In genomic region chr10:28492556-28492955, GRCh38 we compare ENCODE assay signal across 18 cellular contexts. TPM values are rescaled to one million over a fixed set of nuclear protein-coding genes. Genes with fewer than 3 reads are reported as not detected.
DNase-seq lines count a peak whose midpoint lies in the region; ATAC-seq and TF ChIP-seq lines count a peak whose summit lies in the region.
"Had no signal": no experiment of that assay in that cellular context is flagged by ENCODE, and none has a peak within 500 bp of the region (broad histone marks: within the 10 kb centered on the region; RNA-seq: fewer than 3 reads in every experiment).

No MANE protein-coding gene starts in this region.

- peak overlapping the region; percentile 13; the same call in 1 of the 2 replicates for H3K4me3 ChIP-seq in BLaER1
- peak overlapping the region; percentile 57 to 62 for H3K4me3 ChIP-seq in neutrophil (ENCODE audit: low read depth in 1 of 2, low read length in 1 of 2)
- no peak overlapping the region for H3K4me3 ChIP-seq in dorsolateral prefrontal cortex
- H3K4me3 ChIP-seq: cardiac muscle cell, coronary artery had no signal

- peak overlapping the region; percentile 68; the same call in 1 of the 2 replicates for H3K9ac ChIP-seq in BLaER1

- no peaks in the 10 kb centered on the region for H3K4me1 Mint-ChIP-seq in WTC11

- H3K4me2 ChIP-seq in BLaER1, result peak overlapping the region; percentile 83

- peaks cover 10% of the 10 kb centered on the region for H3K9me3 Mint-ChIP-seq in WTC11
- H3K9me3 Mint-ChIP-seq: activated T-helper 1 cell treated with anti-CD3 and anti-CD28 coated beads, Interleukin-12 subunit alpha, Interleukin-12 subunit beta, Interleukin-2, Interleukin-4 antibody, amounts not matched to agents 30 ng/mL and 10 ng/mL and 1 ng/mL, durations not matched to agents 14 hours and 24 hours and 36 hours had no signal

- H3K36me3 ChIP-seq in BLaER1 (no peaks in the 10 kb centered on the region), neutrophil (no peaks in the 10 kb centered on the region)
- H3K36me3 ChIP-seq: cardiac muscle cell had no signal

- H4K20me1 ChIP-seq in BLaER1, result no peaks in the 10 kb centered on the region

- peak; percentile 58 to 61 for DNase-seq in Kasumi-1 (lab: John Stamatoyannopoulos, UW)
- no peak for DNase-seq in WTC11 (ENCODE audit: low spot score)
- no peak for DNase-seq in dorsolateral prefrontal cortex
- DNase-seq: activated CD4-positive, alpha-beta T cell treated with anti-CD3 and anti-CD28 coated beads, Interleukin-2, amount 50 U/mL, for 4 hours; activated CD4-positive, CD25-positive, alpha-beta regulatory T cell; anterior cingulate cortex; HCEC 1CT; nucleus accumbens; small intestine; T-helper 9 cell had no signal

- no peak overlapping the region for H3K4me3 Mint-ChIP-seq in WTC11
- H3K4me3 Mint-ChIP-seq: activated T-helper 1 cell treated with anti-CD3 and anti-CD28 coated beads, Interleukin-12 subunit alpha, Interleukin-12 subunit beta, Interleukin-2, Interleukin-4 antibody, amounts not matched to agents 30 ng/mL and 10 ng/mL and 1 ng/mL, durations not matched to agents 14 hours and 24 hours and 36 hours had no signal

- TF ChIP-seq CTCF in WTC11 (IDR thresholded peaks at IDR 0.05), result no peak
- no peak for TF ChIP-seq CTCF in neutrophil (IDR thresholded peaks at IDR 0.05)
- TF ChIP-seq CTCF in dorsolateral prefrontal cortex (IDR thresholded peaks at IDR 0.05 in 54 of 56, conservative IDR thresholded peaks at IDR 0.05 in 2 of 56; ENCODE audit: low read depth in 1 of 56, partially characterized antibody in 56 of 56), result no peak

- no peaks in the 10 kb centered on the region for H3K27me3 Mint-ChIP-seq in WTC11 (ENCODE audit: low read depth)

- H3K27ac ChIP-seq in BLaER1 (peak overlapping the region; percentile 86), neutrophil (peak overlapping the region; percentile 86), dorsolateral prefrontal cortex (no peak overlapping the region)
- H3K27ac ChIP-seq: cardiac muscle cell had no signal

- no peaks in the 10 kb centered on the region for H3K27me3 ChIP-seq in BLaER1
- H3K27me3 ChIP-seq in neutrophil, result no peaks in the 10 kb centered on the region
- no peaks in the 10 kb centered on the region for H3K27me3 ChIP-seq in dorsolateral prefrontal cortex
- H3K27me3 ChIP-seq: cardiac muscle cell had no signal

- H3K27ac Mint-ChIP-seq in WTC11, result no peak overlapping the region
- H3K27ac Mint-ChIP-seq: activated naive CD4-positive, alpha-beta T cell treated with anti-CD3 and anti-CD28 coated beads, Interleukin-2, amount 50 U/mL, for 72 hours; activated T-helper 1 cell treated with anti-CD3 and anti-CD28 coated beads, Interleukin-12 subunit alpha, Interleukin-12 subunit beta, Interleukin-2, Interleukin-4 antibody, amounts not matched to agents 30 ng/mL and 10 ng/mL and 1 ng/mL, durations not matched to agents 14 hours and 24 hours and 36 hours had no signal

- H3K9me3 ChIP-seq in BLaER1 (peaks cover 17% of the 10 kb centered on the region), neutrophil (no peaks in the 10 kb centered on the region)

- intact Hi-C loops in dorsolateral prefrontal cortex (cut with DNase I), result no loop called here

- H3K36me3 Mint-ChIP-seq in WTC11, result no peaks in the 10 kb centered on the region
- H3K36me3 Mint-ChIP-seq: activated naive CD4-positive, alpha-beta T cell treated with anti-CD3 and anti-CD28 coated beads, Interleukin-2, amount 50 U/mL, for 72 hours had no signal

- H3K4me1 ChIP-seq in BLaER1 (peaks cover 52% of the 10 kb centered on the region), neutrophil (ENCODE audit: control insufficient read depth in 1 of 2, insufficient read depth in 1 of 2, low read depth in 1 of 2, low read length in 1 of 2) (peaks cover 81 to 83% of the 10 kb centered on the region in 2 experiments)

- POLR2A ChIA-PET in WTC11 (lab: Charles Lee), result no interaction called here

- CTCF ChIA-PET in WTC11 (lab: Charles Lee), result no interaction called here

- ATAC-seq in WTC11 (peak; percentile 22; the same call in 1 of the 2 replicates), GM21360 (IDR thresholded peaks at IDR 0.05; ENCODE audit: unreplicated experiment) (no peak), HG03342 (IDR thresholded peaks at IDR 0.05; ENCODE audit: unreplicated experiment) (no peak)
- ATAC-seq: activated naive CD4-positive, alpha-beta T cell treated with anti-CD3 and anti-CD28 coated beads, Interleukin-2, amount 50 U/mL, for 72 hours had no signal

TF ChIP-seq in WTC11, 78 proteins besides CTCF, POLR2A, EP300 and RAD21 (continues in another document):
- TF ChIP-seq, protein P1, sequence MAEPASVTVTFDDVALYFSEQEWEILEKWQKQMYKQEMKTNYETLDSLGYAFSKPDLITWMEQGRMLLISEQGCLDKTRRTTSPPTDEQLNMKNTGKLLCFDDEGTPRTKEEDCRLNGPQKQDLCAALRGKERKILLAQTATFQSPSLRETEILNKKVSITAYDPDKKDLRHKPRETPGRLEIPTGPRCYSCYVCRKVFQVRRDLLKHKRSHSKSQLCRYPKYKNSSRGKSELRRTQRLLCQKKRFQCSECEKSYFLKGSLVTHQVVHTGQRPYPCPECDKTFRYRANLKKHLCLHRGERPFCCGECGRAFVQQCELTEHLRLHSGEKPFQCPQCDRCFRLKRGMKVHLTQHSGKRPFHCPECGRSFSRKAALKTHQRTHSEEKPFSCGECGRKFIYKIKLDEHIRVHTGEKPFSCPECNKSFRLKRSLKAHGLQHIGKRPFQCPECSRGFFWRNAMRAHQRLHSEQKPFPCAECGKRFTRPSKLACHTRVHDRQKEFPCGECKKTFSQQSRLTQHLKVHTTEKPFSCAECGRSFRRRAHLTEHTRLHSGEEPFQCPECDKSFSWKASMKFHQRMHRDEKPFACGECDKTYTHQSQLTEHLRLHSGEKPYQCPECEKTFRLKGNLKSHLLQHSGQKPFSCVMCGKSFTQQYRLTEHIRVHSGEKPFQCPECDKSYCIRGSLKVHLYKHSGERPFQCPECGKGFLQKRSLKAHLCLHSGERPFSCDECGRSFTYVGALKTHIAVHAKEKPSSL (CRISPR knock-in tag; conservative IDR thresholded peaks at IDR 0.05), result no peak
- no peak for TF ChIP-seq ZNF396 (CRISPR knock-in tag; IDR thresholded peaks at IDR 0.05; ENCODE audit: borderline replicate concordance)
- TF ChIP-seq ZBTB43 (CRISPR knock-in tag; IDR thresholded peaks at IDR 0.05), result no peak
- no peak for TF ChIP-seq MYBL2 (CRISPR knock-in tag; IDR thresholded peaks at IDR 0.05)
- TF ChIP-seq, protein P2, sequence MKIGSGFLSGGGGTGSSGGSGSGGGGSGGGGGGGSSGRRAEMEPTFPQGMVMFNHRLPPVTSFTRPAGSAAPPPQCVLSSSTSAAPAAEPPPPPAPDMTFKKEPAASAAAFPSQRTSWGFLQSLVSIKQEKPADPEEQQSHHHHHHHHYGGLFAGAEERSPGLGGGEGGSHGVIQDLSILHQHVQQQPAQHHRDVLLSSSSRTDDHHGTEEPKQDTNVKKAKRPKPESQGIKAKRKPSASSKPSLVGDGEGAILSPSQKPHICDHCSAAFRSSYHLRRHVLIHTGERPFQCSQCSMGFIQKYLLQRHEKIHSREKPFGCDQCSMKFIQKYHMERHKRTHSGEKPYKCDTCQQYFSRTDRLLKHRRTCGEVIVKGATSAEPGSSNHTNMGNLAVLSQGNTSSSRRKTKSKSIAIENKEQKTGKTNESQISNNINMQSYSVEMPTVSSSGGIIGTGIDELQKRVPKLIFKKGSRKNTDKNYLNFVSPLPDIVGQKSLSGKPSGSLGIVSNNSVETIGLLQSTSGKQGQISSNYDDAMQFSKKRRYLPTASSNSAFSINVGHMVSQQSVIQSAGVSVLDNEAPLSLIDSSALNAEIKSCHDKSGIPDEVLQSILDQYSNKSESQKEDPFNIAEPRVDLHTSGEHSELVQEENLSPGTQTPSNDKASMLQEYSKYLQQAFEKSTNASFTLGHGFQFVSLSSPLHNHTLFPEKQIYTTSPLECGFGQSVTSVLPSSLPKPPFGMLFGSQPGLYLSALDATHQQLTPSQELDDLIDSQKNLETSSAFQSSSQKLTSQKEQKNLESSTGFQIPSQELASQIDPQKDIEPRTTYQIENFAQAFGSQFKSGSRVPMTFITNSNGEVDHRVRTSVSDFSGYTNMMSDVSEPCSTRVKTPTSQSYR (CRISPR knock-in tag; IDR thresholded peaks at IDR 0.05), result no peak
- TF ChIP-seq GRHL2 (CRISPR knock-in tag; IDR thresholded peaks at IDR 0.05; ENCODE audit: insufficient replicate concordance, severe bottlenecking), result no peak
- TF ChIP-seq, protein P3, sequence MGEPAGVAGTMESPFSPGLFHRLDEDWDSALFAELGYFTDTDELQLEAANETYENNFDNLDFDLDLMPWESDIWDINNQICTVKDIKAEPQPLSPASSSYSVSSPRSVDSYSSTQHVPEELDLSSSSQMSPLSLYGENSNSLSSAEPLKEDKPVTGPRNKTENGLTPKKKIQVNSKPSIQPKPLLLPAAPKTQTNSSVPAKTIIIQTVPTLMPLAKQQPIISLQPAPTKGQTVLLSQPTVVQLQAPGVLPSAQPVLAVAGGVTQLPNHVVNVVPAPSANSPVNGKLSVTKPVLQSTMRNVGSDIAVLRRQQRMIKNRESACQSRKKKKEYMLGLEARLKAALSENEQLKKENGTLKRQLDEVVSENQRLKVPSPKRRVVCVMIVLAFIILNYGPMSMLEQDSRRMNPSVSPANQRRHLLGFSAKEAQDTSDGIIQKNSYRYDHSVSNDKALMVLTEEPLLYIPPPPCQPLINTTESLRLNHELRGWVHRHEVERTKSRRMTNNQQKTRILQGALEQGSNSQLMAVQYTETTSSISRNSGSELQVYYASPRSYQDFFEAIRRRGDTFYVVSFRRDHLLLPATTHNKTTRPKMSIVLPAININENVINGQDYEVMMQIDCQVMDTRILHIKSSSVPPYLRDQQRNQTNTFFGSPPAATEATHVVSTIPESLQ (CRISPR knock-in tag; IDR thresholded peaks at IDR 0.05), result no peak
- TF ChIP-seq ESRRA (CRISPR knock-in tag; IDR thresholded peaks at IDR 0.05; ENCODE audit: borderline replicate concordance), result no peak
- no peak for TF ChIP-seq SOX15 (CRISPR knock-in tag; IDR thresholded peaks at IDR 0.05)
- no peak for TF ChIP-seq GTF2I (CRISPR knock-in tag; conservative IDR thresholded peaks at IDR 0.05)

RNA-seq across cellular contexts. Expression of gene WAC, which starts 40.4 kb away (rescaled TPM):
- total RNA-seq in WTC11 (2021), result 108 to 115 TPM (median 111 TPM) in 3 replicates
- 100 to 1,000 TPM; 123 to 241 (median 182) TPM for total RNA-seq in dorsolateral prefrontal cortex

Comparison
In these comparisons a context has a peak if more than half of its experiments do, and no peak if none do; other contexts are left out.
1. H3K27ac ChIP-seq: peak in BLaER1 (single experiment) and neutrophil (single experiment); none in dorsolateral prefrontal cortex (0 of 59).
2. H3K4me3 ChIP-seq: peak in BLaER1 (single experiment) and neutrophil (2 of 2); none in dorsolateral prefrontal cortex (0 of 59).
3. DNase-seq: peak in Kasumi-1 (2 of 2); none in WTC11 (single experiment) and dorsolateral prefrontal cortex (0 of 10).